ENCODE assay signal across 7 cellular contexts in the genomic region with DNA sequence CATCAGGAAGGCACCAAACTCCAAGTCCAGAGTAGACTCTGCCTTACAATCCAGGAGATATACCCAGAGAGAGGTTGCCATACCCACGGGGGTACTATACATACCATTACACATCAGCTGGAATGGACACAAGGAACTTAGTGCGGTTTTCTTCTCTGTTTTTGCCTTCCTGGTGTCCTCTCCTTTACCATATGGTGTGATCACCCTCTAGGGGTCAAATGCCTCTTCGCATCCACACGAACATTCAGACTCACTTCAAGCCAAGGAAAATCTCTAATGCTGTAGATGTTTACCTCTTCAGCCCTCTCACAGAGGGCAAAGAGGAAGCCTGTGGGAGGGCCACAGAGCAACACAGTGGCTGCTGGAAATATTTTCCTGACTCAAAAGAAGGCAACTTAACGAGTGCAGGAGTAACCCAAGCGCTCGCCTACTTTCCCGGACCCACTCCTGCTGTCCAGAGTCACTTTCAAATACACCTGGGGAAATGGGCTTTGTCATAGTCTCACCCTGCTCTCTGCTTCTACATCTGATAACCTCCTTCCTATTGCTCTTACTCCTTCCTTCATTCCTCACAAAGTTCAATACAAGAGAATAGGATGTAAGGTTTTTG.
DNase-seq lines count a peak whose midpoint lies in the region; ATAC-seq and TF ChIP-seq lines count a peak whose summit lies in the region.

No MANE protein-coding gene starts in this region.

- no peak overlapping the region for H3K4me3 Mint-ChIP-seq in progenitor cell of endocrine pancreas (ENCODE audit: low read depth)
- H3K4me3 Mint-ChIP-seq in activated CD8-positive, alpha-beta memory T cell treated with anti-CD3 and anti-CD28 coated beads, Interleukin-2, amount 10 ng/mL, durations not matched to agents 7 days and 5 days: no peak overlapping the region

- H3F3A ChIP-seq in PC-3 (ENCODE audit: low read length, unreplicated experiment): no peaks in the 10 kb centered on the region

- TF ChIP-seq CTCF in PC-3 (conservative IDR thresholded peaks at IDR 0.05; ENCODE audit: low read depth, low read length) (peak; percentile 78), progenitor cell of endocrine pancreas (IDR thresholded peaks at IDR 0.05; ENCODE audit: unreplicated experiment) (peak; percentile 73)

- POLR2A ChIA-PET in PC-3 (lab: Charles Lee; ENCODE audit: unreplicated experiment): interaction anchor here (0.7 kb wide), 1 partner anchor 511 kb away, joined by 5 read pairs; no protein-coding TSS in a partner anchor

- DNase-seq in H4 (ENCODE audit: low spot score) (peak; percentile 88), PC-3 (peak; percentile 73), fibroblast of peridontal ligament (ENCODE audit: extremely low read depth) (peak; percentile 68), progenitor cell of endocrine pancreas (ENCODE audit: low spot score, unreplicated experiment) (no peak), NCI-H1694 (lab: John Stamatoyannopoulos, UW) (no peak)
- DNase-seq in activated CD8-positive, alpha-beta memory T cell treated with anti-CD3 and anti-CD28 coated beads, Interleukin-2, amount 10 ng/mL, durations not matched to agents 7 days and 5 days: no peak
- no peak for DNase-seq in activated effector memory CD4-positive, alpha-beta T cell treated with anti-CD3 and anti-CD28 coated beads, Interleukin-2, amount 50 U/mL, for 16 hours

- no peaks in the 10 kb centered on the region for H3K36me3 Mint-ChIP-seq in progenitor cell of endocrine pancreas (ENCODE audit: insufficient read depth)
- no peaks in the 10 kb centered on the region for H3K36me3 Mint-ChIP-seq in activated CD8-positive, alpha-beta memory T cell treated with anti-CD3 and anti-CD28 coated beads, Interleukin-2, amount 10 ng/mL, durations not matched to agents 7 days and 5 days

- peaks cover 4% of the 10 kb centered on the region for H3K9me3 Mint-ChIP-seq in progenitor cell of endocrine pancreas (ENCODE audit: low read depth)
- no peaks in the 10 kb centered on the region for H3K9me3 Mint-ChIP-seq in activated CD8-positive, alpha-beta memory T cell treated with anti-CD3 and anti-CD28 coated beads, Interleukin-2, amount 10 ng/mL, durations not matched to agents 7 days and 5 days (ENCODE audit: low read depth)

- H3K9me2 ChIP-seq in PC-3 (replicated peaks; ENCODE audit: low read length): no peaks in the 10 kb centered on the region

- H4K20me1 ChIP-seq in PC-3 (ENCODE audit: low read length): no peaks in the 10 kb centered on the region

- H3K4me1 ChIP-seq in PC-3 (ENCODE audit: insufficient read depth, low read length): peaks cover 4% of the 10 kb centered on the region; the same call in 1 of the 2 replicates

- CTCF ChIA-PET in PC-3 (lab: Charles Lee): interaction anchor here (0.6 to 2.5 kb wide), 5 partner anchors 45 to 750 kb away, joined by 3 to 8 read pairs (median 5); no protein-coding TSS in a partner anchor
- CTCF ChIA-PET in activated CD8-positive, alpha-beta memory T cell treated with anti-CD3 and anti-CD28 coated beads, Interleukin-2, amount 10 ng/mL, durations not matched to agents 7 days and 5 days (lab: Charles Lee): no interaction called here

- H3K27me3 Mint-ChIP-seq in progenitor cell of endocrine pancreas: peaks cover 31% of the 10 kb centered on the region
- H3K27me3 Mint-ChIP-seq in activated CD8-positive, alpha-beta memory T cell treated with anti-CD3 and anti-CD28 coated beads, Interleukin-2, amount 10 ng/mL, durations not matched to agents 7 days and 5 days: no peaks in the 10 kb centered on the region

- H3K4me3 ChIP-seq in PC-3 (ENCODE audit: low read length): no peak overlapping the region

- H3K9ac ChIP-seq in PC-3 (ENCODE audit: low read length): no peak overlapping the region

- H3K9me3 ChIP-seq in PC-3 (ENCODE audit: low read length): no peaks in the 10 kb centered on the region

- no peaks in the 10 kb centered on the region for H3K79me2 ChIP-seq in PC-3 (ENCODE audit: low read length)

- peak overlapping the region; percentile 26; the same call in 1 of the 2 replicates for H2AFZ ChIP-seq in PC-3 (ENCODE audit: low read length)

- H3K4me1 Mint-ChIP-seq in progenitor cell of endocrine pancreas (ENCODE audit: low read depth): no peaks in the 10 kb centered on the region
- H3K4me1 Mint-ChIP-seq in activated CD8-positive, alpha-beta memory T cell treated with anti-CD3 and anti-CD28 coated beads, Interleukin-2, amount 10 ng/mL, durations not matched to agents 7 days and 5 days: no peaks in the 10 kb centered on the region

- H3K36me3 ChIP-seq in PC-3 (ENCODE audit: low read depth, low read length): no peaks in the 10 kb centered on the region

- no peak overlapping the region for H3K27ac Mint-ChIP-seq in progenitor cell of endocrine pancreas
- H3K27ac Mint-ChIP-seq in activated CD8-positive, alpha-beta memory T cell treated with anti-CD3 and anti-CD28 coated beads, Interleukin-2, amount 10 ng/mL, durations not matched to agents 7 days and 5 days: no peak overlapping the region

- no TSS peak for BruUV-seq in PC-3 (replicated peaks; lab: Mats Ljungman, UMichigan)

- no peak overlapping the region for H3K4me2 ChIP-seq in PC-3 (ENCODE audit: low read length)

- intact Hi-C loops in PC-3 (cut with micrococcal nuclease): loop anchor here (1.0 to 2.0 kb wide), 7 partner anchors 45 to 748 kb away; a partner anchor contains a TSS

- ATAC-seq in PC-3: peak; percentile 93
- ATAC-seq in activated CD8-positive, alpha-beta memory T cell treated with anti-CD3 and anti-CD28 coated beads, Interleukin-2, amount 10 ng/mL, durations not matched to agents 7 days and 5 days: no peak

- H3K27ac ChIP-seq in PC-3 (ENCODE audit: low read length): no peak overlapping the region

- H3K27me3 ChIP-seq in PC-3 (ENCODE audit: low read length): no peaks in the 10 kb centered on the region

Comparison
In these comparisons a context has a peak if more than half of its experiments do, and no peak if none do; other contexts are left out.
1. DNase-seq: peak in H4 (single experiment), PC-3 (single experiment) and fibroblast of peridontal ligament (single experiment); none in progenitor cell of endocrine pancreas (single experiment), activated CD8-positive, alpha-beta memory T cell treated with anti-CD3 and anti-CD28 coated beads, Interleukin-2, amount 10 ng/mL, durations not matched to agents 7 days and 5 days (single experiment), activated effector memory CD4-positive, alpha-beta T cell treated with anti-CD3 and anti-CD28 coated beads, Interleukin-2, amount 50 U/mL, for 16 hours (single experiment) and NCI-H1694 (single experiment).